In genomic region chr1:232805269-232806070, GRCh38 we compare ENCODE assay signal across 1 cellular context.
TF ChIP-seq lines count a peak whose summit lies in the region.

A gene with protein sequence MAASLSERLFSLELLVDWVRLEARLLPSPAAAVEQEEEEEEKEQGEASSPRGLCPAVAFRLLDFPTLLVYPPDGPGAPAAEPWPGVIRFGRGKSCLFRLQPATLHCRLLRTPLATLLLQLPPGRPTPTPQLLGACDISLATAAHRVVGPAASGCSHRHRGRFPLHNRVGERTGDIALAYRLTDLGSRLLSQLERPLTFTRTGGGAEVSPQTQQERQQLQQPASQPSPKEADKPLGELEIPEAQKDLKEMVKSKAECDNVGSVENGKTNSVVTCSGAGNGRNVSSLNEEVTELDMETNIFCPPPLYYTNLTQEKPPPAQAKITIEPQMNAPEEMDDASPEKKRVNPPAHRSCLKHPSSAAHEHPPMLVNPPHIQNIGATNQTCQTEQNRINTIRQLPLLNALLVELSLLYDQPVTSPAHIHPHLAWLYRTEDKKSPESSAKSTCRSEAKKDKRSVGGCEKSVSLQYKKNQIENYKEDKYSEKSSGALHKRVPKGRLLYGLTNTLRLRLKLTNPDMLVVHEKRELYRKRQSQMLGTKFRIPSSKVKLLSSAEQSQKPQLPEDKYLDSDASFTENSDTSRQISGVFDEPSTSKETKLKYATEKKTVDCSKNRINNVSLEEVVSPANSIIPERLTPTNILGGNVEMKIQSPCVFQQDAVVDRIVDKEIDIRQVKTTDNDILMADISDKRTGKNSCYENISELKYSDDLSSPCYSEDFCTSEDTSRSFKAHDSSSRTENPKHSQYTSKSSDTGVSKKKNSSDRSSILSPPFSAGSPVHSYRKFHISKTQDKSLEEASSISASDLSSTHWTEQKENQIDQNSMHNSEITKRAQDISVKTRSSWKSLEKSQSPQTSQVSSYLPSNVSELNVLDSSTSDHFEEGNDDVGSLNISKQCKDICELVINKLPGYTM (plus strand): TSS chr1:232805416. CDS start chr1:232805450, 34 bp downstream.

TF ChIP-seq in K562, 482 proteins besides CTCF, POLR2A, EP300 and RAD21 (continued from another document and continues in another):
- TF ChIP-seq, protein P1, sequence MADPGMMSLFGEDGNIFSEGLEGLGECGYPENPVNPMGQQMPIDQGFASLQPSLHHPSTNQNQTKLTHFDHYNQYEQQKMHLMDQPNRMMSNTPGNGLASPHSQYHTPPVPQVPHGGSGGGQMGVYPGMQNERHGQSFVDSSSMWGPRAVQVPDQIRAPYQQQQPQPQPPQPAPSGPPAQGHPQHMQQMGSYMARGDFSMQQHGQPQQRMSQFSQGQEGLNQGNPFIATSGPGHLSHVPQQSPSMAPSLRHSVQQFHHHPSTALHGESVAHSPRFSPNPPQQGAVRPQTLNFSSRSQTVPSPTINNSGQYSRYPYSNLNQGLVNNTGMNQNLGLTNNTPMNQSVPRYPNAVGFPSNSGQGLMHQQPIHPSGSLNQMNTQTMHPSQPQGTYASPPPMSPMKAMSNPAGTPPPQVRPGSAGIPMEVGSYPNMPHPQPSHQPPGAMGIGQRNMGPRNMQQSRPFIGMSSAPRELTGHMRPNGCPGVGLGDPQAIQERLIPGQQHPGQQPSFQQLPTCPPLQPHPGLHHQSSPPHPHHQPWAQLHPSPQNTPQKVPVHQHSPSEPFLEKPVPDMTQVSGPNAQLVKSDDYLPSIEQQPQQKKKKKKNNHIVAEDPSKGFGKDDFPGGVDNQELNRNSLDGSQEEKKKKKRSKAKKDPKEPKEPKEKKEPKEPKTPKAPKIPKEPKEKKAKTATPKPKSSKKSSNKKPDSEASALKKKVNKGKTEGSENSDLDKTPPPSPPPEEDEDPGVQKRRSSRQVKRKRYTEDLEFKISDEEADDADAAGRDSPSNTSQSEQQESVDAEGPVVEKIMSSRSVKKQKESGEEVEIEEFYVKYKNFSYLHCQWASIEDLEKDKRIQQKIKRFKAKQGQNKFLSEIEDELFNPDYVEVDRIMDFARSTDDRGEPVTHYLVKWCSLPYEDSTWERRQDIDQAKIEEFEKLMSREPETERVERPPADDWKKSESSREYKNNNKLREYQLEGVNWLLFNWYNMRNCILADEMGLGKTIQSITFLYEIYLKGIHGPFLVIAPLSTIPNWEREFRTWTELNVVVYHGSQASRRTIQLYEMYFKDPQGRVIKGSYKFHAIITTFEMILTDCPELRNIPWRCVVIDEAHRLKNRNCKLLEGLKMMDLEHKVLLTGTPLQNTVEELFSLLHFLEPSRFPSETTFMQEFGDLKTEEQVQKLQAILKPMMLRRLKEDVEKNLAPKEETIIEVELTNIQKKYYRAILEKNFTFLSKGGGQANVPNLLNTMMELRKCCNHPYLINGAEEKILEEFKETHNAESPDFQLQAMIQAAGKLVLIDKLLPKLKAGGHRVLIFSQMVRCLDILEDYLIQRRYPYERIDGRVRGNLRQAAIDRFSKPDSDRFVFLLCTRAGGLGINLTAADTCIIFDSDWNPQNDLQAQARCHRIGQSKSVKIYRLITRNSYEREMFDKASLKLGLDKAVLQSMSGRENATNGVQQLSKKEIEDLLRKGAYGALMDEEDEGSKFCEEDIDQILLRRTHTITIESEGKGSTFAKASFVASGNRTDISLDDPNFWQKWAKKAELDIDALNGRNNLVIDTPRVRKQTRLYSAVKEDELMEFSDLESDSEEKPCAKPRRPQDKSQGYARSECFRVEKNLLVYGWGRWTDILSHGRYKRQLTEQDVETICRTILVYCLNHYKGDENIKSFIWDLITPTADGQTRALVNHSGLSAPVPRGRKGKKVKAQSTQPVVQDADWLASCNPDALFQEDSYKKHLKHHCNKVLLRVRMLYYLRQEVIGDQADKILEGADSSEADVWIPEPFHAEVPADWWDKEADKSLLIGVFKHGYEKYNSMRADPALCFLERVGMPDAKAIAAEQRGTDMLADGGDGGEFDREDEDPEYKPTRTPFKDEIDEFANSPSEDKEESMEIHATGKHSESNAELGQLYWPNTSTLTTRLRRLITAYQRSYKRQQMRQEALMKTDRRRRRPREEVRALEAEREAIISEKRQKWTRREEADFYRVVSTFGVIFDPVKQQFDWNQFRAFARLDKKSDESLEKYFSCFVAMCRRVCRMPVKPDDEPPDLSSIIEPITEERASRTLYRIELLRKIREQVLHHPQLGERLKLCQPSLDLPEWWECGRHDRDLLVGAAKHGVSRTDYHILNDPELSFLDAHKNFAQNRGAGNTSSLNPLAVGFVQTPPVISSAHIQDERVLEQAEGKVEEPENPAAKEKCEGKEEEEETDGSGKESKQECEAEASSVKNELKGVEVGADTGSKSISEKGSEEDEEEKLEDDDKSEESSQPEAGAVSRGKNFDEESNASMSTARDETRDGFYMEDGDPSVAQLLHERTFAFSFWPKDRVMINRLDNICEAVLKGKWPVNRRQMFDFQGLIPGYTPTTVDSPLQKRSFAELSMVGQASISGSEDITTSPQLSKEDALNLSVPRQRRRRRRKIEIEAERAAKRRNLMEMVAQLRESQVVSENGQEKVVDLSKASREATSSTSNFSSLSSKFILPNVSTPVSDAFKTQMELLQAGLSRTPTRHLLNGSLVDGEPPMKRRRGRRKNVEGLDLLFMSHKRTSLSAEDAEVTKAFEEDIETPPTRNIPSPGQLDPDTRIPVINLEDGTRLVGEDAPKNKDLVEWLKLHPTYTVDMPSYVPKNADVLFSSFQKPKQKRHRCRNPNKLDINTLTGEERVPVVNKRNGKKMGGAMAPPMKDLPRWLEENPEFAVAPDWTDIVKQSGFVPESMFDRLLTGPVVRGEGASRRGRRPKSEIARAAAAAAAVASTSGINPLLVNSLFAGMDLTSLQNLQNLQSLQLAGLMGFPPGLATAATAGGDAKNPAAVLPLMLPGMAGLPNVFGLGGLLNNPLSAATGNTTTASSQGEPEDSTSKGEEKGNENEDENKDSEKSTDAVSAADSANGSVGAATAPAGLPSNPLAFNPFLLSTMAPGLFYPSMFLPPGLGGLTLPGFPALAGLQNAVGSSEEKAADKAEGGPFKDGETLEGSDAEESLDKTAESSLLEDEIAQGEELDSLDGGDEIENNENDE (IDR thresholded peaks at IDR 0.05; ENCODE audit: low read depth, low read length), result no peak
- TF ChIP-seq, protein P2, sequence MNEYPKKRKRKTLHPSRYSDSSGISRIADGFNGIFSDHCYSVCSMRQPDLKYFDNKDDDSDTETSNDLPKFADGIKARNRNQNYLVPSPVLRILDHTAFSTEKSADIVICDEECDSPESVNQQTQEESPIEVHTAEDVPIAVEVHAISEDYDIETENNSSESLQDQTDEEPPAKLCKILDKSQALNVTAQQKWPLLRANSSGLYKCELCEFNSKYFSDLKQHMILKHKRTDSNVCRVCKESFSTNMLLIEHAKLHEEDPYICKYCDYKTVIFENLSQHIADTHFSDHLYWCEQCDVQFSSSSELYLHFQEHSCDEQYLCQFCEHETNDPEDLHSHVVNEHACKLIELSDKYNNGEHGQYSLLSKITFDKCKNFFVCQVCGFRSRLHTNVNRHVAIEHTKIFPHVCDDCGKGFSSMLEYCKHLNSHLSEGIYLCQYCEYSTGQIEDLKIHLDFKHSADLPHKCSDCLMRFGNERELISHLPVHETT (CRISPR knock-in tag; conservative IDR thresholded peaks at IDR 0.05 in 1 of 2, IDR thresholded peaks at IDR 0.05 in 1 of 2), result 0 out of 4 replicates have a peak, but pooled peaks of 1 of the 2 experiments have one; percentile 47
- TF ChIP-seq ZFP30 (CRISPR knock-in tag; IDR thresholded peaks at IDR 0.05; ENCODE audit: borderline replicate concordance) (no peak), TBL1XR1 (IDR thresholded peaks at IDR 0.05; ENCODE audit: low read length in 2 of 2) (no peak), ZNF217 (CRISPR knock-in tag; IDR thresholded peaks at IDR 0.05) (no peak), MTF1 (CRISPR knock-in tag; IDR thresholded peaks at IDR 0.05; ENCODE audit: borderline replicate concordance) (no peak), ZNF23 (CRISPR knock-in tag; IDR thresholded peaks at IDR 0.05) (no peak), TRIM28 (IDR thresholded peaks at IDR 0.05) (no peak), EWSR1 (IDR thresholded peaks at IDR 0.05; ENCODE audit: borderline replicate concordance, low read depth, partially characterized antibody) (no peak), SPI1 (IDR thresholded peaks at IDR 0.05; ENCODE audit: borderline replicate concordance, low read depth, low read length) (peak; percentile 21; the same call in 1 of the 2 replicates), TARDBP (IDR thresholded peaks at IDR 0.05) (no peak), ZNF212 (CRISPR knock-in tag; IDR thresholded peaks at IDR 0.05) (no peak), PML (IDR thresholded peaks at IDR 0.05; ENCODE audit: low read length) (no peak), SAP30 (IDR thresholded peaks at IDR 0.05; ENCODE audit: borderline replicate concordance, insufficient read depth, low read depth, low read length, poor library complexity, severe bottlenecking) (no peak), IRF2 (CRISPR knock-in tag; IDR thresholded peaks at IDR 0.05) (no peak), ZNF197 (CRISPR knock-in tag; IDR thresholded peaks at IDR 0.05; ENCODE audit: low read depth) (no peak), ZNF77 (CRISPR knock-in tag; IDR thresholded peaks at IDR 0.05) (no peak), ZNF57 (CRISPR knock-in tag; IDR thresholded peaks at IDR 0.05) (0 out of 2 replicates have a peak, but pooled peaks have one; percentile 45), ZNF140 (CRISPR knock-in tag; IDR thresholded peaks at IDR 0.05) (no peak), KHSRP (IDR thresholded peaks at IDR 0.05) (no peak), STAT5B (CRISPR knock-in tag; IDR thresholded peaks at IDR 0.05) (no peak), TEAD4 (IDR thresholded peaks at IDR 0.05; ENCODE audit: low read length) (no peak), TEAD4 (CRISPR knock-in tag; IDR thresholded peaks at IDR 0.05; ENCODE audit: borderline replicate concordance) (no peak), CBX3 (IDR thresholded peaks at IDR 0.05; ENCODE audit: borderline replicate concordance in 1 of 2, low read length in 2 of 2) (no peak; a peak in 1 of 3 replicates), SP2 (IDR thresholded peaks at IDR 0.05; ENCODE audit: extremely low read depth, low read depth, low read length, poor library complexity, severe bottlenecking) (no peak), SREBF1 (IDR thresholded peaks at IDR 0.05; ENCODE audit: borderline replicate concordance, low read depth, low read length) (no peak), MCM2 (IDR thresholded peaks at IDR 0.05; ENCODE audit: low read depth) (no peak), TCF7 (IDR thresholded peaks at IDR 0.05; ENCODE audit: borderline replicate concordance) (no peak), PHB (CRISPR knock-in tag; IDR thresholded peaks at IDR 0.05) (0 out of 2 replicates have a peak, but pooled peaks have one; percentile 31), KAT2B (IDR thresholded peaks at IDR 0.05; ENCODE audit: low read depth, low read length) (no peak), TCF15 (CRISPR knock-in tag; IDR thresholded peaks at IDR 0.05) (no peak), HNRNPL (IDR thresholded peaks at IDR 0.05; ENCODE audit: low read depth, low read length) (no peak), ZZZ3 (IDR thresholded peaks at IDR 0.05) (no peak), CREBBP (IDR thresholded peaks at IDR 0.05; ENCODE audit: low read depth, low read length) (no peak)
- TF ChIP-seq, protein P3, sequence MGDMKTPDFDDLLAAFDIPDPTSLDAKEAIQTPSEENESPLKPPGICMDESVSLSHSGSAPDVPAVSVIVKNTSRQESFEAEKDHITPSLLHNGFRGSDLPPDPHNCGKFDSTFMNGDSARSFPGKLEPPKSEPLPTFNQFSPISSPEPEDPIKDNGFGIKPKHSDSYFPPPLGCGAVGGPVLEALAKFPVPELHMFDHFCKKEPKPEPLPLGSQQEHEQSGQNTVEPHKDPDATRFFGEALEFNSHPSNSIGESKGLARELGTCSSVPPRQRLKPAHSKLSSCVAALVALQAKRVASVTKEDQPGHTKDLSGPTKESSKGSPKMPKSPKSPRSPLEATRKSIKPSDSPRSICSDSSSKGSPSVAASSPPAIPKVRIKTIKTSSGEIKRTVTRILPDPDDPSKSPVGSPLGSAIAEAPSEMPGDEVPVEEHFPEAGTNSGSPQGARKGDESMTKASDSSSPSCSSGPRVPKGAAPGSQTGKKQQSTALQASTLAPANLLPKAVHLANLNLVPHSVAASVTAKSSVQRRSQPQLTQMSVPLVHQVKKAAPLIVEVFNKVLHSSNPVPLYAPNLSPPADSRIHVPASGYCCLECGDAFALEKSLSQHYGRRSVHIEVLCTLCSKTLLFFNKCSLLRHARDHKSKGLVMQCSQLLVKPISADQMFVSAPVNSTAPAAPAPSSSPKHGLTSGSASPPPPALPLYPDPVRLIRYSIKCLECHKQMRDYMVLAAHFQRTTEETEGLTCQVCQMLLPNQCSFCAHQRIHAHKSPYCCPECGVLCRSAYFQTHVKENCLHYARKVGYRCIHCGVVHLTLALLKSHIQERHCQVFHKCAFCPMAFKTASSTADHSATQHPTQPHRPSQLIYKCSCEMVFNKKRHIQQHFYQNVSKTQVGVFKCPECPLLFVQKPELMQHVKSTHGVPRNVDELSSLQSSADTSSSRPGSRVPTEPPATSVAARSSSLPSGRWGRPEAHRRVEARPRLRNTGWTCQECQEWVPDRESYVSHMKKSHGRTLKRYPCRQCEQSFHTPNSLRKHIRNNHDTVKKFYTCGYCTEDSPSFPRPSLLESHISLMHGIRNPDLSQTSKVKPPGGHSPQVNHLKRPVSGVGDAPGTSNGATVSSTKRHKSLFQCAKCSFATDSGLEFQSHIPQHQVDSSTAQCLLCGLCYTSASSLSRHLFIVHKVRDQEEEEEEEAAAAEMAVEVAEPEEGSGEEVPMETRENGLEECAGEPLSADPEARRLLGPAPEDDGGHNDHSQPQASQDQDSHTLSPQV (IDR thresholded peaks at IDR 0.05), result no peak
- TF ChIP-seq, protein P4, sequence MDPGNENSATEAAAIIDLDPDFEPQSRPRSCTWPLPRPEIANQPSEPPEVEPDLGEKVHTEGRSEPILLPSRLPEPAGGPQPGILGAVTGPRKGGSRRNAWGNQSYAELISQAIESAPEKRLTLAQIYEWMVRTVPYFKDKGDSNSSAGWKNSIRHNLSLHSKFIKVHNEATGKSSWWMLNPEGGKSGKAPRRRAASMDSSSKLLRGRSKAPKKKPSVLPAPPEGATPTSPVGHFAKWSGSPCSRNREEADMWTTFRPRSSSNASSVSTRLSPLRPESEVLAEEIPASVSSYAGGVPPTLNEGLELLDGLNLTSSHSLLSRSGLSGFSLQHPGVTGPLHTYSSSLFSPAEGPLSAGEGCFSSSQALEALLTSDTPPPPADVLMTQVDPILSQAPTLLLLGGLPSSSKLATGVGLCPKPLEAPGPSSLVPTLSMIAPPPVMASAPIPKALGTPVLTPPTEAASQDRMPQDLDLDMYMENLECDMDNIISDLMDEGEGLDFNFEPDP (CRISPR knock-in tag; IDR thresholded peaks at IDR 0.05), result 0 out of 2 replicates have a peak, but pooled peaks have one; percentile 7
- TF ChIP-seq, protein P5, sequence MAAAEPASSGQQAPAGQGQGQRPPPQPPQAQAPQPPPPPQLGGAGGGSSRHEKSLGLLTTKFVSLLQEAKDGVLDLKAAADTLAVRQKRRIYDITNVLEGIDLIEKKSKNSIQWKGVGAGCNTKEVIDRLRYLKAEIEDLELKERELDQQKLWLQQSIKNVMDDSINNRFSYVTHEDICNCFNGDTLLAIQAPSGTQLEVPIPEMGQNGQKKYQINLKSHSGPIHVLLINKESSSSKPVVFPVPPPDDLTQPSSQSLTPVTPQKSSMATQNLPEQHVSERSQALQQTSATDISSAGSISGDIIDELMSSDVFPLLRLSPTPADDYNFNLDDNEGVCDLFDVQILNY (CRISPR knock-in tag; IDR thresholded peaks at IDR 0.05), result no peak
- TF ChIP-seq, protein P6, sequence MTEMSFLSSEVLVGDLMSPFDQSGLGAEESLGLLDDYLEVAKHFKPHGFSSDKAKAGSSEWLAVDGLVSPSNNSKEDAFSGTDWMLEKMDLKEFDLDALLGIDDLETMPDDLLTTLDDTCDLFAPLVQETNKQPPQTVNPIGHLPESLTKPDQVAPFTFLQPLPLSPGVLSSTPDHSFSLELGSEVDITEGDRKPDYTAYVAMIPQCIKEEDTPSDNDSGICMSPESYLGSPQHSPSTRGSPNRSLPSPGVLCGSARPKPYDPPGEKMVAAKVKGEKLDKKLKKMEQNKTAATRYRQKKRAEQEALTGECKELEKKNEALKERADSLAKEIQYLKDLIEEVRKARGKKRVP (CRISPR knock-in tag; IDR thresholded peaks at IDR 0.05), result no peak
